10 cellular contexts compared by ENCODE assay signal in the genomic region with DNA sequence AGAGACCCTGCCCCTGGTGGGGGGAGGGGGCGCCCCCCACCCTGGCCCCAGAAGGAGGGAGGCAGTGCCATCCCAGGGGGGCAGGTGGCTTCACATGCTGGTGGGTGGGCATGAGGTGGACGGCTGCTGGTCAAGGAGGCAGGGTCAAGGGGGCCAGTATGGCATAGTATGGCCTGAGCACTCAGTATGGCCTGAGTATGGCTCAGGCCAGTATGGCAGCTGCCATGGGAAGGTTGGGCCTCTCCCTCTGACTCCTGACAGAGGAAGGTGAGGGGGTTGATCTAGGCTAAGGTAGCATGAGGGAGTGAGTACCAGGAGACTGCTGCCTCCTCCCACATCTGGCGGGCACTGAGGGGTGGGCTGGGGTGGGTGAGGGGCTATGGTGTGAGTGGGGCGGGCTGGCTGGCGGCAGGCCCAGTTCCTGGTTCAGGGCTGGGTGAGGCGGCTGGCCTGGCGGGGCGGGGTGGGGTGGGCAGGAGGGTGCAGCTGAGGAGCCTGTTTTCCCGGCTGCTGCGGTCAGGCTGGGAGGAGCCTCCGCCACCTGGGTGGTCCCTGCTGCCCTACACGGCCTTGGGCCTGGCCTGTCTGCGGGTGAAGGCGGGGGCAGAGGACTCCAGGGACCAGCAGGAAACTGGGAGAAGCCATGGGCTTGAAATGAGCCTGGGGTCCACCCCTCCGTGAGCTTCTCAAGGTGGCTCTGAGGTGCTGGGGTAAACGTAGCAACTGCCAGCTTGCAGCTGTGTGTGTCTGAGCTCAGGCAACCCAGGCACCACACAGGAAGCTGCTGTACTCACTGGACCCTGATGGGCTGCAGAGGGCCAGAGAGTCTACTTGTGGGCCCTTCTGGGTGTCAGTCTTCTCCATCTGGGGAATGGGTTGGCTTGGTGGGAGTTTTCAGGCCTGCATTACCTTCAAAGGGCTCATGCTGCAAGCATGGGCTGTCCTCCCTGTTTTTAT. TPM values are rescaled to one million over a fixed set of nuclear protein-coding genes. Genes with fewer than 3 reads are reported as not detected.
DNase-seq lines count a peak whose midpoint lies in the region; ATAC-seq and TF ChIP-seq lines count a peak whose summit lies in the region.
"Had no signal": no experiment of that assay in that cellular context is flagged by ENCODE, and none has a peak within 500 bp of the region (broad histone marks: within the 10 kb centered on the region; RNA-seq: fewer than 3 reads in every experiment).

No MANE protein-coding gene starts in this region.

- H3K36me3 Mint-ChIP-seq in effector memory CD8-positive, alpha-beta T cell (ENCODE audit: insufficient read depth), result no peaks in the 10 kb centered on the region

- H3K9me3 ChIP-seq in duodenal mucosa (ENCODE audit: control insufficient read depth in 1 of 2, low read length in 2 of 2), result no peaks in the 10 kb centered on the region
- no peaks in the 10 kb centered on the region for H3K9me3 ChIP-seq in transverse colon

- no peak for ATAC-seq in effector memory CD8-positive, alpha-beta T cell (replicated peaks)

- 38% methylated on average over 15 of the region's 16 CpGs; no CpG with 5 or more reads in 1 of the 2 donors for WGBS in transverse colon (ENCODE audit: low coverage in 1 of 2), 2 donors

- no peak for TF ChIP-seq POLR2A in transverse colon (IDR thresholded peaks at IDR 0.05)

- H3K4me3 ChIP-seq in duodenal mucosa (ENCODE audit: low read depth in 1 of 2, low read length in 2 of 2) (no peak overlapping the region), transverse colon (no peak overlapping the region)

- H3K27ac ChIP-seq in duodenal mucosa (ENCODE audit: low read depth, low read length) (peak overlapping the region; percentile 32), transverse colon (peak overlapping the region; percentile 76 to 88 (median 80))
- H3K27ac ChIP-seq: 22Rv1 had no signal

- H3K9me3 Mint-ChIP-seq in effector memory CD8-positive, alpha-beta T cell, result no peaks in the 10 kb centered on the region

- peaks cover 26 to 28% of the 10 kb centered on the region in 2 donors for H3K4me1 Mint-ChIP-seq in effector memory CD8-positive, alpha-beta T cell (ENCODE audit: low read depth in 2 of 2)

- H3K9ac ChIP-seq in duodenal mucosa (ENCODE audit: low read depth in 1 of 2, low read length in 2 of 2), result peak overlapping the region in 1 of 2 donors; percentile 15

- intact Hi-C loops in transverse colon (cut with DNase I; ENCODE audit: low total_unique reads), result no loop called here

- H3K27me3 Mint-ChIP-seq in effector memory CD8-positive, alpha-beta T cell, result no peaks in the 10 kb centered on the region

- no peak for TF ChIP-seq CTCF in transverse colon (IDR thresholded peaks at IDR 0.05)

- in situ Hi-C loops in transverse colon (cut with MboI; ENCODE audit: low pct_ligation_motif_present in 1 of 4, low pct_unique_long_range_greater_than_20kb in 1 of 4, low sequenced_read_pairs in 3 of 4), result no loop called here

- TF ChIP-seq EP300 in transverse colon (IDR thresholded peaks at IDR 0.05; ENCODE audit: low read depth), result no peak

- DNase-seq in DMS 273 (lab: John Stamatoyannopoulos, UW; ENCODE audit: unreplicated experiment), result peak; percentile 55
- DNase-seq in DMS 273 treated with DMSO at 0.1 percent for 48 hours (lab: John Stamatoyannopoulos, UW), result no peak
- DNase-seq in mucosa of gallbladder (ENCODE audit: low spot score), result peak; percentile 53
- DNase-seq in transverse colon, result peak; percentile 74
- no peak for DNase-seq in effector memory CD8-positive, alpha-beta T cell
- no peak for DNase-seq in NCI-H1694 treated with DMSO at 0.1 percent for 48 hours (lab: John Stamatoyannopoulos, UW)
- no peak for DNase-seq in GM19240 (ENCODE audit: insufficient read length, low spot score)
- DNase-seq: NCI-H446 had no signal

- H3K4me1 ChIP-seq in duodenal mucosa (ENCODE audit: control insufficient read depth in 1 of 2, insufficient read depth in 2 of 2, low read length in 2 of 2) (peaks cover 24 to 30% of the 10 kb centered on the region in 2 donors), transverse colon (peaks cover 30 to 53% (median 47%) of the 10 kb centered on the region in 4 donors)

- H3K27ac Mint-ChIP-seq in effector memory CD8-positive, alpha-beta T cell, result peak overlapping the region in 1 of 2 donors; percentile 60

- H3K27me3 ChIP-seq in duodenal mucosa (ENCODE audit: control insufficient read depth in 1 of 2, insufficient read depth in 2 of 2, low read length in 2 of 2) (no peaks in the 10 kb centered on the region), transverse colon (no peaks in the 10 kb centered on the region)

- H3K4me3 Mint-ChIP-seq in effector memory CD8-positive, alpha-beta T cell, result no peak overlapping the region

- H3K36me3 ChIP-seq in duodenal mucosa (ENCODE audit: control insufficient read depth in 1 of 2, insufficient read depth in 2 of 2, low read length in 2 of 2), result no peaks in the 10 kb centered on the region
- no peaks in the 10 kb centered on the region for H3K36me3 ChIP-seq in transverse colon

RNA-seq across cellular contexts. Expression of a gene that starts 57.0 kb away (rescaled TPM):
- total RNA-seq in mucosa of gallbladder, result 60.3 TPM
- total RNA-seq in transverse colon, result 100 to 1,000 TPM in 1 of 4 donors, 10 to 100 TPM in 3; 14.1 to 163 (median 34.6) TPM

Comparison
In these comparisons a context has a peak if more than half of its experiments do, and no peak if none do; other contexts are left out.
1. DNase-seq: peak in DMS 273 (single experiment), mucosa of gallbladder (single experiment) and transverse colon (single experiment); none in DMS 273 treated with DMSO at 0.1 percent for 48 hours (single experiment), effector memory CD8-positive, alpha-beta T cell (0 of 3), NCI-H1694 treated with DMSO at 0.1 percent for 48 hours (single experiment) and GM19240 (single experiment).